ENCODE assay signal across 11 cellular contexts in genomic region chr1:177873238-177873637, GRCh38.
DNase-seq lines count a peak whose midpoint lies in the region; ATAC-seq and TF ChIP-seq lines count a peak whose summit lies in the region.
"Had no signal": no experiment of that assay in that cellular context is flagged by ENCODE, and none has a peak within 500 bp of the region (broad histone marks: within the 10 kb centered on the region; RNA-seq: fewer than 3 reads in every experiment).

No MANE protein-coding gene starts in this region.

- H3K4me3 ChIP-seq in retinal pigment epithelial cell (ENCODE audit: low read length) = no peak overlapping the region
- H3K4me3 ChIP-seq: gastrocnemius medialis had no signal

- ATAC-seq in HG03457 (IDR thresholded peaks at IDR 0.05; ENCODE audit: unreplicated experiment) (no peak), GM21390 (IDR thresholded peaks at IDR 0.05; ENCODE audit: unreplicated experiment) (no peak)
- ATAC-seq: gastrocnemius medialis, natural killer cell, WTC11 had no signal

- TF ChIP-seq CTCF in retinal pigment epithelial cell (conservative IDR thresholded peaks at IDR 0.05; ENCODE audit: low read depth, low read length) = no peak

- DNase-seq in ELR (ENCODE audit: low read depth) (peak; percentile 93), RKO (ENCODE audit: low spot score) (peak; percentile 43), fibroblast of peridontal ligament (ENCODE audit: extremely low read depth) (peak; percentile 90), retinal pigment epithelial cell (ENCODE audit: low read depth) (peak; percentile 11), T-helper 2 cell (no peak)
- DNase-seq: activated naive CD4-positive, alpha-beta T cell treated with anti-CD3 and anti-CD28 coated beads, Interleukin-2, amount 50 U/mL, for 16 hours; gastrocnemius medialis; natural killer cell had no signal

Comparison
In these comparisons a context has a peak if more than half of its experiments do, and no peak if none do; other contexts are left out.
1. DNase-seq: peak in ELR (single experiment), RKO (single experiment), fibroblast of peridontal ligament (single experiment) and retinal pigment epithelial cell (single experiment); none in T-helper 2 cell (0 of 5).